Comparison of ENCODE assay signal across 1 cellular context in the genomic region with DNA sequence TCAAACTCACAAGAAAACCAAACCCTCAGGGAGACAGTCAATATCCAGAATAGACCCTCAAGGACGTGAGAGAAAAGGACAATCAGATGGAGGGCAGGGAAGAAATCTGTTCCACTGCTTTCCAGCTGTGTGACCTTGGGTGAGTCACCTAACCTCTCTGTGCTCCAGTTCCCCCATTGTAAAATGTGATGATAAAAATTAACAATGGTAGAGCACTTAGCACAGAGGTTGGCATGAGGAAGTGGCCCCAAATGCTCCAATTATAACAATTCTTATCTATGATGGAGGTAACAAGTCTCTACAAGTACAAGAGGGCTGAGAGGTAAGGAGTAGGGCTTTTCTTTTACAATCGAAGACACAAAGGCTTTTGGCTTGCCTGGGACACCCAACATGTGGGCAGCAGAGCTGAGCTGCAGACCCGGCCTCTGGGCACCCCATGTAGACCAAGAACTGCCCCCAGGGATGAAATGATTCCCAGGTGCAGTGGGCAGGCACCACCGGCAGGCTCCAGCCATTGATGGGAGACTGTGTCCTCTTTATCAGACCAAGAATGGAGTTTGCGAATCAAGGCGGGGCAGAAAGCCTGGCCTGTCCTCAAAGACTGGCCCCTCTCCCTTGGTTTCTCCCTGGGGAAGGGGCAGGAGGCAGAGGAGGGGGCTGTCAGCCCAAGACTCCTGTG.
TF ChIP-seq lines count a peak whose summit lies in the region.

No MANE protein-coding gene starts in this region.

TF ChIP-seq in H1, 55 proteins besides CTCF, POLR2A, EP300 and RAD21:
- TF ChIP-seq NRF1 (IDR thresholded peaks at IDR 0.05; ENCODE audit: low read depth, low read length) (no peak), KDM1A (IDR thresholded peaks at IDR 0.05; ENCODE audit: borderline replicate concordance, low read length) (peak; percentile 31; the same call in 1 of the 2 replicates)
TF ChIP-seq in H1: peak in this region for 1.
